16 cellular contexts compared by ENCODE assay signal in genomic region chr2:120228503-120228902, GRCh38. TPM values are rescaled to one million over a fixed set of nuclear protein-coding genes. Genes with fewer than 3 reads are reported as not detected.
DNase-seq lines count a peak whose midpoint lies in the region; ATAC-seq and TF ChIP-seq lines count a peak whose summit lies in the region.
"Had no signal": no experiment of that assay in that cellular context is flagged by ENCODE, and none has a peak within 500 bp of the region (broad histone marks: within the 10 kb centered on the region; RNA-seq: fewer than 3 reads in every experiment).

No MANE protein-coding gene starts in this region.

- no peak for TF ChIP-seq POLR2A in spleen (IDR thresholded peaks at IDR 0.05)
- no peak for TF ChIP-seq POLR2A in gastrocnemius medialis (IDR thresholded peaks at IDR 0.05)

- H4K20me1 ChIP-seq in MM.1S (ENCODE audit: insufficient read depth, low read length), result no peaks in the 10 kb centered on the region

- no peaks in the 10 kb centered on the region for H3K27me3 ChIP-seq in MM.1S (replicated peaks; ENCODE audit: insufficient read depth, low read length)
- H3K27me3 ChIP-seq in spleen (replicated peaks in 1 of 7), result no peaks in the 10 kb centered on the region
- H3K27me3 ChIP-seq in gastrocnemius medialis, result no peaks in the 10 kb centered on the region
- H3K27me3 ChIP-seq: colonic mucosa, vagina had no signal

- no peak overlapping the region for H3K9ac ChIP-seq in MM.1S (ENCODE audit: low read length)

- ATAC-seq in GM21423 (IDR thresholded peaks at IDR 0.05; ENCODE audit: unreplicated experiment) (no peak), gastrocnemius medialis (no peak)
- ATAC-seq: Right ventricle myocardium inferior had no signal

- H3K4me2 ChIP-seq in MM.1S (ENCODE audit: low read depth, low read length), result no peak overlapping the region

- H3K36me3 ChIP-seq in MM.1S (replicated peaks; ENCODE audit: insufficient read depth, low read length), result no peaks in the 10 kb centered on the region
- no peaks in the 10 kb centered on the region for H3K36me3 ChIP-seq in spleen
- no peaks in the 10 kb centered on the region for H3K36me3 ChIP-seq in gastrocnemius medialis
- H3K36me3 ChIP-seq: colonic mucosa, vagina, WERI-Rb-1 had no signal

- H3K9me3 ChIP-seq in MM.1S (replicated peaks; ENCODE audit: insufficient read depth, low read length), result no peaks in the 10 kb centered on the region
- H3K9me3 ChIP-seq in spleen, result no peaks in the 10 kb centered on the region
- H3K9me3 ChIP-seq in gastrocnemius medialis, result no peaks in the 10 kb centered on the region
- H3K9me3 ChIP-seq: colonic mucosa, vagina had no signal

- H3K27ac Mint-ChIP-seq in activated T-cell treated with anti-CD3 and anti-CD28 coated beads, Interleukin-2, amount 50 U/mL, for 24 hours, result peak overlapping the region; percentile 13
- no peak overlapping the region for H3K27ac Mint-ChIP-seq in chondrocyte (ENCODE audit: unreplicated experiment)

- H3K27me3 Mint-ChIP-seq in activated T-cell treated with anti-CD3 and anti-CD28 coated beads, Interleukin-2, amount 50 U/mL, for 24 hours, result no peaks in the 10 kb centered on the region
- H3K27me3 Mint-ChIP-seq in chondrocyte (ENCODE audit: low read depth), result peaks cover 27% of the 10 kb centered on the region
- H3K27me3 Mint-ChIP-seq: naive B cell had no signal

- intact Hi-C loops in spleen (cut with DNase I; ENCODE audit: low total_unique reads) (no loop called here), gastrocnemius medialis (cut with DNase I; ENCODE audit: low total_unique reads) (loop anchor here (10.0 kb wide), 1 partner anchor 206 kb away; no protein-coding TSS in a partner anchor)

- H2AFZ ChIP-seq in MM.1S (ENCODE audit: low read length), result no peak overlapping the region

- no peaks in the 10 kb centered on the region for H3K9me3 Mint-ChIP-seq in activated T-cell treated with anti-CD3 and anti-CD28 coated beads, Interleukin-2, amount 50 U/mL, for 24 hours
- H3K9me3 Mint-ChIP-seq in chondrocyte (ENCODE audit: low read depth), result no peaks in the 10 kb centered on the region
- H3K9me3 Mint-ChIP-seq: naive B cell had no signal

- H3K4me3 Mint-ChIP-seq in activated T-cell treated with anti-CD3 and anti-CD28 coated beads, Interleukin-2, amount 50 U/mL, for 24 hours, result no peak overlapping the region
- no peak overlapping the region for H3K4me3 Mint-ChIP-seq in chondrocyte (ENCODE audit: unreplicated experiment)

- peaks cover 85% of the 10 kb centered on the region for H3K4me1 Mint-ChIP-seq in activated T-cell treated with anti-CD3 and anti-CD28 coated beads, Interleukin-2, amount 50 U/mL, for 24 hours (ENCODE audit: low read depth)
- peaks cover 7% of the 10 kb centered on the region for H3K4me1 Mint-ChIP-seq in chondrocyte (ENCODE audit: low read depth)

- WGBS in spleen, 5 donors, result 72 to 83% (median 78%) methylated on average over 5 of the region's 5 CpGs

- H3K27ac ChIP-seq in MM.1S (ENCODE audit: low read length), result no peak overlapping the region
- H3K27ac ChIP-seq in spleen, result no peak overlapping the region
- no peak overlapping the region for H3K27ac ChIP-seq in gastrocnemius medialis
- H3K27ac ChIP-seq: colonic mucosa, vagina, WERI-Rb-1 had no signal

- peaks cover 19% of the 10 kb centered on the region for H3K4me1 ChIP-seq in MM.1S (ENCODE audit: low read length)
- peaks cover 29 to 83% (median 51%) of the 10 kb centered on the region in 6 donors for H3K4me1 ChIP-seq in spleen
- peaks cover 13 to 15% of the 10 kb centered on the region in 2 donors for H3K4me1 ChIP-seq in gastrocnemius medialis

- H3K4me3 ChIP-seq in MM.1S (ENCODE audit: low read length), result no peak overlapping the region
- H3K4me3 ChIP-seq in spleen, result no peak overlapping the region
- no peak overlapping the region for H3K4me3 ChIP-seq in gastrocnemius medialis
- H3K4me3 ChIP-seq: colonic mucosa, vagina had no signal

- no peak for DNase-seq in activated T-cell treated with anti-CD3 and anti-CD28 coated beads, Interleukin-2, amount 50 U/mL, for 24 hours
- DNase-seq in activated T-cell treated with anti-CD3 and anti-CD28 coated beads for 4 hours (no peak), MM.1S (no peak), chondrocyte (ENCODE audit: low spot score) (no peak), spleen (peak; percentile 30), gastrocnemius medialis (no peak), nucleus accumbens (lab: John Stamatoyannopoulos, UW) (no peak)
- DNase-seq: activated gamma-delta T cell treated with Interleukin-2 at 50 U/mL for 16 hours, colonic mucosa, GOT3, naive B cell, NCI-H2081, WERI-Rb-1 had no signal

- H3F3A ChIP-seq in MM.1S (ENCODE audit: insufficient read depth, low read length), result peaks cover 25% of the 10 kb centered on the region

- H3K36me3 Mint-ChIP-seq in activated T-cell treated with anti-CD3 and anti-CD28 coated beads, Interleukin-2, amount 50 U/mL, for 24 hours (ENCODE audit: low read depth), result peaks cover 29% of the 10 kb centered on the region
- no peaks in the 10 kb centered on the region for H3K36me3 Mint-ChIP-seq in chondrocyte (ENCODE audit: low read depth)
- H3K36me3 Mint-ChIP-seq: naive B cell had no signal

- peaks cover 20% of the 10 kb centered on the region for H3K79me2 ChIP-seq in MM.1S (ENCODE audit: low read length)

- TF ChIP-seq CTCF in MM.1S (IDR thresholded peaks at IDR 0.05; ENCODE audit: low read length), result peak; percentile 11; the same call in 1 of the 2 replicates
- TF ChIP-seq CTCF in chondrocyte (IDR thresholded peaks at IDR 0.05), result peak; percentile 24
- no peak for TF ChIP-seq CTCF in spleen (IDR thresholded peaks at IDR 0.05 in 8 of 11, conservative IDR thresholded peaks at IDR 0.05 in 3 of 11)
- TF ChIP-seq CTCF in gastrocnemius medialis (IDR thresholded peaks at IDR 0.05 in 4 of 5, conservative IDR thresholded peaks at IDR 0.05 in 1 of 5), result no peak

- no peaks in the 10 kb centered on the region for H3K9me2 ChIP-seq in MM.1S (replicated peaks; ENCODE audit: insufficient read depth, low read length)

- in situ Hi-C loops in gastrocnemius medialis (cut with MboI; ENCODE audit: low sequenced_read_pairs in 4 of 4), result no loop called here

RNA-seq across cellular contexts. Expression of gene TMEM185B, which starts 5.3 kb away (rescaled TPM):
- 22.0 to 36.4 TPM (median 36.1 TPM) in 3 replicates for total RNA-seq in chondrocyte
- 10 to 100 TPM; 18.3 to 35.6 (median 23.6) TPM for total RNA-seq in spleen
- polyA plus RNA-seq in spleen, result 1 to 10 TPM; 3.9 to 5.5 (median 4.0) TPM
- total RNA-seq in gastrocnemius medialis, result 10 to 100 TPM; 10.8 to 23.5 (median 15.4) TPM

RNA-seq across cellular contexts. Expression of gene RALB, which starts 24.1 kb away (rescaled TPM):
- total RNA-seq in chondrocyte (19.5 to 23.5 TPM (median 23.4 TPM) in 3 replicates), spleen (100 to 1,000 TPM in 3 of 7 donors, 10 to 100 TPM in 4; 67.2 to 126 (median 96.3) TPM), gastrocnemius medialis (10 to 100 TPM; 20.1 to 45.0 (median 30.4) TPM)
- polyA plus RNA-seq in spleen, result 10 to 100 TPM; 26.6 to 61.5 (median 38.0) TPM

Comparison
In these comparisons a context has a peak if more than half of its experiments do, and no peak if none do; other contexts are left out.
1. CTCF ChIP-seq: peak in MM.1S (single experiment) and chondrocyte (single experiment); none in spleen (0 of 11) and gastrocnemius medialis (0 of 5).